13 cellular contexts compared by ENCODE assay signal in genomic region chr9:114448706-114449105, GRCh38. TPM values are rescaled to one million over a fixed set of nuclear protein-coding genes. Genes with fewer than 3 reads are reported as not detected.
A peak's percentile ranks its signal among the peaks of the same experiment; 100 is the strongest.
DNase-seq lines count a peak whose midpoint lies in the region; ATAC-seq, FAIRE-seq and TF ChIP-seq lines count a peak whose summit lies in the region.
"Had no signal": no experiment of that assay in that cellular context is flagged by ENCODE, and none has a peak within 500 bp of the region (broad histone marks: within the 10 kb centered on the region; RNA-seq: fewer than 3 reads in every experiment).

No MANE protein-coding gene starts in this region.

- no peaks in the 10 kb centered on the region for H3K27me3 Mint-ChIP-seq in activated B cell treated with CpG ODN at 0.5 μM for 24 hours
- H3K27me3 Mint-ChIP-seq: activated naive CD4-positive, alpha-beta T cell treated with anti-CD3 and anti-CD28 coated beads, Interleukin-2, amount 50 U/mL, for 24 hours had no signal

- POLR2A ChIA-PET in activated B cell treated with CpG ODN at 0.5 μM for 24 hours (lab: Charles Lee): interaction anchor here (1.3 kb wide), 1 partner anchor 143 kb away, joined by 3 read pairs; no protein-coding TSS in a partner anchor

- TF ChIP-seq CTCF in activated B cell treated with CpG ODN at 0.5 μM for 24 hours (IDR thresholded peaks at IDR 0.05): no peak
- no peak for TF ChIP-seq CTCF in kidney (IDR thresholded peaks at IDR 0.05; ENCODE audit: borderline replicate concordance, extremely low read depth, insufficient read depth)

- peak overlapping the region; percentile 18 to 62 (median 45); a peak in 21 of 22 replicates for H3K4me2 ChIP-seq in BLaER1 treated with 17β-estradiol and CSF1 and Interleukin-3, amounts not matched to agents 10 nM and 100 nM

- peaks cover 3% of the 10 kb centered on the region for H3K9me3 Mint-ChIP-seq in activated B cell treated with CpG ODN at 0.5 μM for 24 hours

- peaks cover 4% of the 10 kb centered on the region for H3K36me3 Mint-ChIP-seq in activated B cell treated with CpG ODN at 0.5 μM for 24 hours (ENCODE audit: low read depth)

- H3K4me3 ChIP-seq in BLaER1 treated with 17β-estradiol and CSF1 and Interleukin-3, amounts not matched to agents 10 nM and 100 nM: no peak overlapping the region
- H3K4me3 ChIP-seq in kidney (ENCODE audit: low read length in 2 of 2): no peak overlapping the region

- H3K27me3 ChIP-seq in BLaER1 treated with 17β-estradiol and CSF1 and Interleukin-3, amounts not matched to agents 10 nM and 100 nM: 0 out of 22 replicates have a peak, but pooled peaks cover 0 to 4% (median 0%) of the 10 kb centered on the region in 11 experiments

- intact Hi-C loops in activated B cell treated with CpG ODN at 0.5 μM for 24 hours (cut with micrococcal nuclease): no loop called here
- intact Hi-C loops in kidney (cut with DNase I): no loop called here

- H3K4me1 Mint-ChIP-seq in activated B cell treated with CpG ODN at 0.5 μM for 24 hours: peaks cover 69% of the 10 kb centered on the region

- peak overlapping the region; percentile 57 for H3K27ac Mint-ChIP-seq in activated B cell treated with CpG ODN at 0.5 μM for 24 hours
- H3K27ac Mint-ChIP-seq: activated naive CD4-positive, alpha-beta T cell treated with anti-CD3 and anti-CD28 coated beads, Interleukin-2, amount 50 U/mL, for 24 hours had no signal

- no peak overlapping the region for H3K9ac ChIP-seq in BLaER1 treated with 17β-estradiol and CSF1 and Interleukin-3, amounts not matched to agents 10 nM and 100 nM
- H3K9ac ChIP-seq in kidney (ENCODE audit: low read length in 2 of 2): no peak overlapping the region

- ATAC-seq in activated B cell treated with CpG ODN at 0.5 μM for 24 hours (ENCODE audit: low read depth) (no peak), GM19324 (IDR thresholded peaks at IDR 0.05; ENCODE audit: low FRiP score, unreplicated experiment) (no peak), HG03469 (IDR thresholded peaks at IDR 0.05; ENCODE audit: unreplicated experiment) (no peak)
- ATAC-seq: stimulated activated naive CD8-positive, alpha-beta T cell treated with anti-CD3 and anti-CD28 coated beads, Interleukin-15, Interleukin-2, amounts not matched to agents 100 U/mL and 50 U/mL, for 24 hours had no signal

- peaks cover 0 to 5% (median 0%) of the 10 kb centered on the region in 11 experiments; a peak in 1 of 22 replicates for H4K20me1 ChIP-seq in BLaER1 treated with 17β-estradiol and CSF1 and Interleukin-3, amounts not matched to agents 10 nM and 100 nM

- peak; percentile 46 for DNase-seq in HK-2 (ENCODE audit: unreplicated experiment)
- no peak for DNase-seq in activated B cell treated with CpG ODN at 0.5 μM for 24 hours
- DNase-seq in kidney: peak; percentile 15
- no peak for DNase-seq in stimulated activated CD4-positive, alpha-beta T cell treated with anti-CD3 and anti-CD28 coated beads, Interleukin-2, amount 100 ng/mL, for 24 hours
- no peak for DNase-seq in GM19238 (ENCODE audit: insufficient read length, low spot score)
- DNase-seq: GF-D8; NCI-H345; stimulated activated naive CD8-positive, alpha-beta T cell treated with anti-CD3 and anti-CD28 coated beads, Interleukin-15, Interleukin-2, amounts not matched to agents 100 U/mL and 50 U/mL, for 24 hours had no signal

- no peaks in the 10 kb centered on the region for H3K36me3 ChIP-seq in BLaER1 treated with 17β-estradiol and CSF1 and Interleukin-3, amounts not matched to agents 10 nM and 100 nM
- no peaks in the 10 kb centered on the region for H3K36me3 ChIP-seq in kidney (ENCODE audit: control insufficient read depth in 1 of 2, insufficient read depth in 2 of 2, low read length in 2 of 2)

- H3K27ac ChIP-seq in BLaER1 treated with 17β-estradiol and CSF1 and Interleukin-3, amounts not matched to agents 10 nM and 100 nM: no peak overlapping the region
- no peak overlapping the region for H3K27ac ChIP-seq in kidney (ENCODE audit: low read depth in 2 of 2, low read length in 2 of 2)

- H3K4me3 Mint-ChIP-seq in activated B cell treated with CpG ODN at 0.5 μM for 24 hours: no peak overlapping the region
- H3K4me3 Mint-ChIP-seq: activated naive CD4-positive, alpha-beta T cell treated with anti-CD3 and anti-CD28 coated beads, Interleukin-2, amount 50 U/mL, for 24 hours had no signal

- H3K9me3 ChIP-seq in BLaER1 treated with 17β-estradiol and CSF1 and Interleukin-3, amounts not matched to agents 10 nM and 100 nM (replicated peaks in 1 of 11): peaks cover 4 to 6% (median 4%) of the 10 kb centered on the region in 11 experiments
- no peaks in the 10 kb centered on the region for H3K9me3 ChIP-seq in kidney (ENCODE audit: control insufficient read depth in 1 of 2, low read length in 2 of 2)

- no peak for FAIRE-seq in kidney (lab: Jason Lieb, UNC)
- FAIRE-seq: colon had no signal

- peaks cover 15 to 41% (median 39%) of the 10 kb centered on the region in 10 experiments for H3K4me1 ChIP-seq in BLaER1 treated with 17β-estradiol and CSF1 and Interleukin-3, amounts not matched to agents 10 nM and 100 nM
- no peaks in the 10 kb centered on the region for H3K4me1 ChIP-seq in kidney (ENCODE audit: control insufficient read depth in 1 of 2, insufficient read depth in 1 of 2, low read depth in 1 of 2, low read length in 2 of 2)

- CTCF ChIA-PET in activated B cell treated with CpG ODN at 0.5 μM for 24 hours (lab: Charles Lee): interaction anchor here (1.8 kb wide), 1 partner anchor 15 kb away, joined by 4 read pairs; no protein-coding TSS in a partner anchor

RNA-seq across cellular contexts. Expression of gene WHRN, which starts 56.6 kb away (rescaled TPM):
- total RNA-seq in activated B cell treated with CpG ODN at 0.5 μM for 24 hours: 12.4 and 14.5 TPM in 2 replicates
- 14.8 TPM for total RNA-seq in kidney
- polyA plus RNA-seq in kidney (ENCODE audit: insufficient read depth, low read depth, low replicate concordance): 4.4 TPM

Comparison
In these comparisons a context has a peak if more than half of its experiments do, and no peak if none do; other contexts are left out.
1. DNase-seq: peak in HK-2 (single experiment) and kidney (single experiment); none in activated B cell treated with CpG ODN at 0.5 μM for 24 hours (single experiment), stimulated activated CD4-positive, alpha-beta T cell treated with anti-CD3 and anti-CD28 coated beads, Interleukin-2, amount 100 ng/mL, for 24 hours (0 of 2) and GM19238 (single experiment).